In genomic region chr9:92763721-92764380, GRCh38 we compare ENCODE assay signal across 8 cellular contexts. TPM values are rescaled to one million over a fixed set of nuclear protein-coding genes. Genes with fewer than 3 reads are reported as not detected.
DNase-seq lines count a peak whose midpoint lies in the region; ATAC-seq and TF ChIP-seq lines count a peak whose summit lies in the region.

No MANE protein-coding gene starts in this region.

- ATAC-seq in GM19023 (IDR thresholded peaks at IDR 0.05; ENCODE audit: unreplicated experiment) (peak; percentile 8), HG03045 (IDR thresholded peaks at IDR 0.05; ENCODE audit: unreplicated experiment) (no peak)

- H3K9me3 ChIP-seq in AG04450 (ENCODE audit: control insufficient read depth, insufficient read depth, low read length), result no peaks in the 10 kb centered on the region; the same call in 1 of the 2 replicates
- no peaks in the 10 kb centered on the region for H3K9me3 ChIP-seq in PC-9 (ENCODE audit: insufficient read depth, low read depth)
- no peaks in the 10 kb centered on the region for H3K9me3 ChIP-seq in adipocyte (ENCODE audit: control insufficient read depth, low read length)
- H3K9me3 ChIP-seq in iPS-18c (ENCODE audit: control insufficient read depth, insufficient read depth, low read length), result no peaks in the 10 kb centered on the region

- POLR2A ChIA-PET in AG04450 (lab: Yijun Ruan, JAX), result interaction anchor here (0.6 to 2.0 kb wide), 3 partner anchors 16 to 232 kb away, joined by 4 to 8 read pairs (median 5); partner anchors contain the start of gene IPPK
- POLR2A ChIA-PET in PC-9 (lab: Charles Lee; ENCODE audit: unreplicated experiment), result no interaction called here

- H3K36me3 ChIP-seq in PC-9 (ENCODE audit: low read depth) (no peaks in the 10 kb centered on the region), adipocyte (ENCODE audit: control insufficient read depth, insufficient read depth, low read length, severe bottlenecking) (no peaks in the 10 kb centered on the region)

- no peaks in the 10 kb centered on the region for H3K9me2 ChIP-seq in PC-9 (ENCODE audit: insufficient read depth)

- no TSS peak for BruUV-seq in PC-9 (replicated peaks; lab: Mats Ljungman, UMichigan)

- peak overlapping the region; percentile 97 for H2AFZ ChIP-seq in PC-9

- H3K4me2 ChIP-seq in PC-9, result peak overlapping the region; percentile 94

- CTCF ChIA-PET in AG04450 (lab: Charles Lee), result interaction anchor here (0.6 to 1.4 kb wide), 4 partner anchors 13 to 47 kb away, joined by 3 to 4 read pairs (median 4); no protein-coding TSS in a partner anchor
- CTCF ChIA-PET in PC-9 (lab: Charles Lee), result interaction anchor here (0.5 to 0.8 kb wide), 3 partner anchors 27 to 936 kb away, joined by 3 to 4 read pairs (median 3); no protein-coding TSS in a partner anchor

- DNase-seq in AG04450 (ENCODE audit: low read depth, low spot score) (no peak), PC-9 (peak in 1 of 2 experiments; percentile 27), adipocyte (ENCODE audit: low read depth) (peak; percentile 57), hepatic stellate cell (ENCODE audit: low spot score) (no peak)
- peak; percentile 26 for DNase-seq in stimulated activated CD4-positive, alpha-beta T cell treated with anti-CD3 and anti-CD28 coated beads, Interleukin-4, amount 100 ng/mL, for 24 hours

- H3K4me3 ChIP-seq in AG04450 (ENCODE audit: low read depth, low read length) (peak overlapping the region; percentile 93), PC-9 (peak overlapping the region; percentile 87), adipocyte (ENCODE audit: low read length) (peak overlapping the region; percentile 94), iPS-18c (ENCODE audit: insufficient read depth, low read depth, low read length) (peak overlapping the region; percentile 92)

- H3K27ac ChIP-seq in AG04450 (ENCODE audit: low read depth, low read length) (no peak overlapping the region), PC-9 (no peak overlapping the region)

- H3K27me3 ChIP-seq in AG04450 (ENCODE audit: control insufficient read depth, insufficient read depth, low read length) (peaks cover 2% of the 10 kb centered on the region), PC-9 (ENCODE audit: insufficient read depth, low read depth) (no peaks in the 10 kb centered on the region), adipocyte (replicated peaks; ENCODE audit: control insufficient read depth, insufficient read depth, low read length) (no peaks in the 10 kb centered on the region)

- intact Hi-C loops in PC-9 (cut with micrococcal nuclease; ENCODE audit: unreplicated experiment), result loop anchor here (2.0 to 10.0 kb wide), 4 partner anchors 19 to 439 kb away; partner anchors contain the start of genes CARD19, CENPP and NOL8

- H3K9ac ChIP-seq in adipocyte (ENCODE audit: low read length), result peak overlapping the region; percentile 90

- peaks cover 56% of the 10 kb centered on the region for H3K79me2 ChIP-seq in PC-9 (ENCODE audit: low read depth)

- peaks cover 18% of the 10 kb centered on the region for H4K20me1 ChIP-seq in PC-9 (ENCODE audit: insufficient read depth)

- TF ChIP-seq CTCF in AG04450 (IDR thresholded peaks at IDR 0.05; ENCODE audit: low read depth, low read length), result no peak
- TF ChIP-seq CTCF in PC-9 (conservative IDR thresholded peaks at IDR 0.05), result no peak

- H3F3A ChIP-seq in PC-9 (ENCODE audit: insufficient read depth, low read depth), result peaks cover 7% of the 10 kb centered on the region; the same call in 1 of the 2 replicates

- H3K4me1 ChIP-seq in PC-9 (replicated peaks; ENCODE audit: insufficient read depth), result peaks cover 16% of the 10 kb centered on the region
- H3K4me1 ChIP-seq in adipocyte (ENCODE audit: control insufficient read depth, insufficient read depth, low read length), result peaks cover 40% of the 10 kb centered on the region

RNA-seq across cellular contexts. Expression of gene BICD2, which starts 0.8 kb away (rescaled TPM):
- 11.2 and 13.4 TPM in 2 replicates for polyA plus RNA-seq in AG04450 (2011; rRNA removed)
- 11.1 and 12.5 TPM in 2 replicates for polyA minus RNA-seq in AG04450 (2011; rRNA and poly(A)+ RNA removed)
- total RNA-seq in PC-9 (2021), result 40.0 and 40.6 TPM in 2 replicates

Comparison
In these comparisons a context has a peak if more than half of its experiments do, and no peak if none do; other contexts are left out.
1. DNase-seq: peak in adipocyte (single experiment) and stimulated activated CD4-positive, alpha-beta T cell treated with anti-CD3 and anti-CD28 coated beads, Interleukin-4, amount 100 ng/mL, for 24 hours (single experiment); none in AG04450 (single experiment) and hepatic stellate cell (single experiment).
2. Peak in every context shown above with its lines, with median percentiles within 50 percentile points of each other: H3K4me3 ChIP-seq.